16 cellular contexts compared by ENCODE assay signal in the genomic region with DNA sequence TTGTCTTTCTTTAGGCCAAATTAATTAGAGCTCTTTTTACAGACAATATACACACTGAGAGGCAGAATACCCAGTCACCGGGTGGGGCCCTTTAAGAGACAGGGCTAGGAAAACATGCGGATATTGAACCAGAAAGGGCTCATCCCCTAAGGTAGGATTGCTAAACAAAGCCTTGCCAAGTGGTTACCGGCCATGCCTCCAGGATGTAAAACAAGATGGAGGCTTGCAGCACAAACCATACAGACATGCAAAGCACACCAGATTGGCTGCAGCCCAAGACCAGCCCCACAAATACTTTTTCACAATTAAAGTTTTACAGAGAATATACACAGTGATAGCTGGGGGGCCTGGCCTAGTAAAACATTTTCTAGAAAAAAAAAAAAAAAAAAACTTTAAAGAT.
"Had no signal": no experiment of that assay in that cellular context is flagged by ENCODE, and none has a peak within 500 bp of the region (broad histone marks: within the 10 kb centered on the region; RNA-seq: fewer than 3 reads in every experiment).

No MANE protein-coding gene starts in this region.

- H3K9me3 ChIP-seq: esophagus squamous epithelium, stomach, testis, upper lobe of right lung had no signal

- H3K9me3 Mint-ChIP-seq: activated B cell treated with CpG ODN at 0.5 μM for 24 hours; activated CD4-positive, alpha-beta T cell treated with anti-CD3 and anti-CD28 coated beads, Interleukin-2, amount 10 ng/mL, durations not matched to agents 24 days and 14 days had no signal

- H3K27me3 ChIP-seq: esophagus squamous epithelium, stomach, testis, upper lobe of right lung had no signal

- H3K36me3 Mint-ChIP-seq: activated naive CD8-positive, alpha-beta T cell treated with anti-CD3 and anti-CD28 coated beads, Interleukin-2, amount 10 ng/mL, durations not matched to agents 7 days and 5 days; natural killer cell had no signal

- H3K27ac ChIP-seq: esophagus squamous epithelium, stomach, testis, upper lobe of right lung had no signal

- H3K4me1 Mint-ChIP-seq: activated B cell treated with CpG ODN at 0.5 μM for 24 hours; activated CD4-positive, alpha-beta T cell treated with anti-CD3 and anti-CD28 coated beads, Interleukin-2, amount 10 ng/mL, durations not matched to agents 24 days and 14 days; activated naive CD8-positive, alpha-beta T cell treated with anti-CD3 and anti-CD28 coated beads, Interleukin-2, amount 10 ng/mL, durations not matched to agents 7 days and 5 days; natural killer cell had no signal

- H3K4me3 Mint-ChIP-seq: activated B cell treated with CpG ODN at 0.5 μM for 24 hours; activated CD4-positive, alpha-beta T cell treated with anti-CD3 and anti-CD28 coated beads, Interleukin-2, amount 10 ng/mL, durations not matched to agents 24 days and 14 days; activated naive CD8-positive, alpha-beta T cell treated with anti-CD3 and anti-CD28 coated beads, Interleukin-2, amount 10 ng/mL, durations not matched to agents 7 days and 5 days; natural killer cell had no signal

- ATAC-seq: left ventricle myocardium superior, natural killer cell, upper lobe of right lung had no signal

- DNase-seq: activated B cell treated with CpG ODN at 0.5 μM for 24 hours; activated CD4-positive, alpha-beta T cell treated with anti-CD3 and anti-CD28 coated beads, Interleukin-2, amount 10 ng/mL, durations not matched to agents 24 days and 14 days; activated naive CD4-positive, alpha-beta T cell; activated naive CD8-positive, alpha-beta T cell treated with anti-CD3 and anti-CD28 coated beads, Interleukin-2, amount 10 ng/mL, durations not matched to agents 7 days and 5 days; cerebellar nuclear complex; effector CD8-positive, alpha-beta T cell; esophagus squamous epithelium; left ventricle myocardium superior; mesendoderm; natural killer cell; retina; stimulated activated CD4-positive, alpha-beta T cell treated with anti-CD3 and anti-CD28 coated beads, Interleukin-12 subunit alpha, Interleukin-12 subunit beta, amount 100 ng/mL, for 4 hours; stimulated activated CD4-positive, alpha-beta T cell treated with anti-CD3 and anti-CD28 coated beads, Interleukin-2, amount 100 ng/mL, for 24 hours; stomach; testis; upper lobe of right lung had no signal

- H3K27me3 Mint-ChIP-seq: activated B cell treated with CpG ODN at 0.5 μM for 24 hours; activated CD4-positive, alpha-beta T cell treated with anti-CD3 and anti-CD28 coated beads, Interleukin-2, amount 10 ng/mL, durations not matched to agents 24 days and 14 days; activated naive CD8-positive, alpha-beta T cell treated with anti-CD3 and anti-CD28 coated beads, Interleukin-2, amount 10 ng/mL, durations not matched to agents 7 days and 5 days had no signal

- H3K27ac Mint-ChIP-seq: activated B cell treated with CpG ODN at 0.5 μM for 24 hours; activated CD4-positive, alpha-beta T cell treated with anti-CD3 and anti-CD28 coated beads, Interleukin-2, amount 10 ng/mL, durations not matched to agents 24 days and 14 days; activated naive CD8-positive, alpha-beta T cell treated with anti-CD3 and anti-CD28 coated beads, Interleukin-2, amount 10 ng/mL, durations not matched to agents 7 days and 5 days; natural killer cell had no signal

- H3K36me3 ChIP-seq: esophagus squamous epithelium, stomach, upper lobe of right lung had no signal

- H3K4me3 ChIP-seq: esophagus squamous epithelium, stomach, upper lobe of right lung had no signal

- H3K4me1 ChIP-seq: esophagus squamous epithelium, stomach, testis, upper lobe of right lung had no signal
